1 cellular context compared by ENCODE assay signal in the genomic region with DNA sequence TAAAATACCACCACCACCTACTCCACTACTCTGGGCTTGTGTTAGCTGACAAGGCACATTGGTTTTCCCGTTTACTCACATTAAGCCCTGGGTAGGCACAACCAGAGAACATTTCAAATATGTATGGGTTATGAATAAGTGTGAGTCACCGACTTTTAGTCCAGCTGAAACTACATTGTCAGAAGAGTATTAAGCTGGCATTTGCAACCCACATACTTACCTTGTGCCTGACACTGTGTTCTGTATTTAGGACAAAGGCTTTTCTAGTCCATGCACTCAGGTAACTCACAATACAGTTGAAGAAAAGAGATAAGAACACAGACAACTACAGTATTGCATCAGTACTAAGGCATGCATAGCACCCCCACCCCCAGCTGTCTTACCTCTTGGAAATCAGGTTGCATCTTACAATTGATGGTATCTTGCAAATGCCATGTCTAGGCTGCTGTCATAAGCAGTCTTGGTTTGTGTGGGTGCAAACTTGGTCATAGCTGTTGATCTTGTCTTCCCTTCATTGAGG.
TF ChIP-seq lines count a peak whose summit lies in the region.

No MANE protein-coding gene starts in this region.

TF ChIP-seq in A549, 52 proteins besides CTCF, POLR2A, EP300 and RAD21 (continued from another document):
- TF ChIP-seq, protein P1, sequence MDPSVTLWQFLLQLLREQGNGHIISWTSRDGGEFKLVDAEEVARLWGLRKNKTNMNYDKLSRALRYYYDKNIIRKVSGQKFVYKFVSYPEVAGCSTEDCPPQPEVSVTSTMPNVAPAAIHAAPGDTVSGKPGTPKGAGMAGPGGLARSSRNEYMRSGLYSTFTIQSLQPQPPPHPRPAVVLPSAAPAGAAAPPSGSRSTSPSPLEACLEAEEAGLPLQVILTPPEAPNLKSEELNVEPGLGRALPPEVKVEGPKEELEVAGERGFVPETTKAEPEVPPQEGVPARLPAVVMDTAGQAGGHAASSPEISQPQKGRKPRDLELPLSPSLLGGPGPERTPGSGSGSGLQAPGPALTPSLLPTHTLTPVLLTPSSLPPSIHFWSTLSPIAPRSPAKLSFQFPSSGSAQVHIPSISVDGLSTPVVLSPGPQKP (IDR thresholded peaks at IDR 0.05; ENCODE audit: low read depth, low read length): no peak
- TF ChIP-seq MAFK (IDR thresholded peaks at IDR 0.05; ENCODE audit: partially characterized antibody): peak; percentile 18
- TF ChIP-seq POLR2AphosphoS2 (conservative IDR thresholded peaks at IDR 0.05; ENCODE audit: low read length): no peak
